ENCODE assay signal across 8 cellular contexts in genomic region chr3:108088697-108089096, GRCh38. TPM values are rescaled to one million over a fixed set of nuclear protein-coding genes. Genes with fewer than 3 reads are reported as not detected.
A peak's percentile ranks its signal among the peaks of the same experiment; 100 is the strongest.
DNase-seq lines count a peak whose midpoint lies in the region; ATAC-seq and TF ChIP-seq lines count a peak whose summit lies in the region.

No MANE protein-coding gene starts in this region.

- no peaks in the 10 kb centered on the region for H3K27me3 Mint-ChIP-seq in activated T-cell treated with anti-CD3 and anti-CD28 coated beads, Interleukin-2, amount 50 U/mL, for 4 hours (ENCODE audit: low read depth)
- no peaks in the 10 kb centered on the region for H3K27me3 Mint-ChIP-seq in activated T-cell treated with anti-CD3 and anti-CD28 coated beads, Interleukin-2, amount 50 U/mL, for 24 hours
- no peaks in the 10 kb centered on the region for H3K27me3 Mint-ChIP-seq in MCF 10A (ENCODE audit: insufficient read depth, unreplicated experiment)

- peaks cover 3% of the 10 kb centered on the region for H3K9me3 Mint-ChIP-seq in activated T-cell treated with anti-CD3 and anti-CD28 coated beads, Interleukin-2, amount 50 U/mL, for 4 hours
- H3K9me3 Mint-ChIP-seq in activated T-cell treated with anti-CD3 and anti-CD28 coated beads, Interleukin-2, amount 50 U/mL, for 24 hours, result peaks cover 3% of the 10 kb centered on the region
- no peaks in the 10 kb centered on the region for H3K9me3 Mint-ChIP-seq in MCF 10A (ENCODE audit: unreplicated experiment)

- TF ChIP-seq CTCF in MCF 10A (IDR thresholded peaks at IDR 0.05; ENCODE audit: unreplicated experiment) (no peak), ovary (IDR thresholded peaks at IDR 0.05) (no peak)

- no peak overlapping the region for H3K27ac Mint-ChIP-seq in activated T-cell treated with anti-CD3 and anti-CD28 coated beads, Interleukin-2, amount 50 U/mL, for 24 hours
- peak overlapping the region; percentile 37 for H3K27ac Mint-ChIP-seq in MCF 10A (ENCODE audit: low read depth, unreplicated experiment)

- CTCF ChIA-PET in MCF 10A (lab: Yijun Ruan, JAX), result interaction anchor here (0.6 to 1.3 kb wide), 4 partner anchors 387 to 709 kb away, joined by 3 read pairs; no protein-coding TSS in a partner anchor

- intact Hi-C loops in MCF 10A (cut with micrococcal nuclease), result no loop called here
- intact Hi-C loops in ovary (cut with DNase I), result no loop called here

- no peak overlapping the region for H3K4me3 Mint-ChIP-seq in activated T-cell treated with anti-CD3 and anti-CD28 coated beads, Interleukin-2, amount 50 U/mL, for 4 hours
- no peak overlapping the region for H3K4me3 Mint-ChIP-seq in activated T-cell treated with anti-CD3 and anti-CD28 coated beads, Interleukin-2, amount 50 U/mL, for 24 hours
- peak overlapping the region; percentile 60 for H3K4me3 Mint-ChIP-seq in MCF 10A (ENCODE audit: unreplicated experiment)

- no peak for DNase-seq in activated T-cell treated with anti-CD3 and anti-CD28 coated beads, Interleukin-2, amount 50 U/mL, for 4 hours
- no peak for DNase-seq in activated T-cell treated with anti-CD3 and anti-CD28 coated beads, Interleukin-2, amount 50 U/mL, for 24 hours
- DNase-seq in NCI-H69 (lab: John Stamatoyannopoulos, UW), result peak; percentile 56
- DNase-seq in MCF 10A (ENCODE audit: unreplicated experiment), result peak; percentile 36
- no peak for DNase-seq in ovary
- DNase-seq in NCI-H2227 (lab: John Stamatoyannopoulos, UW; ENCODE audit: unreplicated experiment), result no peak
- DNase-seq in HPDE6-E6E7 (ENCODE audit: extremely low spot score), result no peak

- ATAC-seq in activated T-cell treated with anti-CD3 and anti-CD28 coated beads, Interleukin-2, amount 50 U/mL, for 4 hours, result peak; percentile 35 to 41
- peak; percentile 29 for ATAC-seq in HG02642 (IDR thresholded peaks at IDR 0.05; ENCODE audit: poor library complexity, unreplicated experiment)

- peaks cover 22% of the 10 kb centered on the region for H3K4me1 Mint-ChIP-seq in activated T-cell treated with anti-CD3 and anti-CD28 coated beads, Interleukin-2, amount 50 U/mL, for 4 hours (ENCODE audit: low read depth)
- H3K4me1 Mint-ChIP-seq in activated T-cell treated with anti-CD3 and anti-CD28 coated beads, Interleukin-2, amount 50 U/mL, for 24 hours (ENCODE audit: low read depth), result peaks cover 22% of the 10 kb centered on the region
- H3K4me1 Mint-ChIP-seq in MCF 10A (ENCODE audit: insufficient read depth, unreplicated experiment), result peaks cover 5% of the 10 kb centered on the region

- H3K9me3 ChIP-seq in ovary, result no peaks in the 10 kb centered on the region

- BruUV-seq in MCF 10A (replicated peaks; lab: Mats Ljungman, UMichigan), result no TSS peak

- POLR2A ChIA-PET in MCF 10A (lab: Yijun Ruan, JAX), result interaction anchor here (0.5 to 2.6 kb wide), 10 partner anchors 12 to 852 kb away, joined by 3 to 27 read pairs (median 4); partner anchors contain the start of gene IFT57

- H3K27ac ChIP-seq in ovary, result no peak overlapping the region

- H3K4me3 ChIP-seq in ovary, result peak overlapping the region; percentile 5

- no peaks in the 10 kb centered on the region for H3K36me3 ChIP-seq in ovary

- 4 to 15% (median 8%) methylated on average over 2 of the region's 2 CpGs for WGBS in ovary, 3 donors

- no peak for TF ChIP-seq POLR2A in ovary (IDR thresholded peaks at IDR 0.05)

- peaks cover 2% of the 10 kb centered on the region for H3K4me1 ChIP-seq in ovary (ENCODE audit: insufficient read depth)

- H3K36me3 Mint-ChIP-seq in activated T-cell treated with anti-CD3 and anti-CD28 coated beads, Interleukin-2, amount 50 U/mL, for 4 hours (ENCODE audit: insufficient read depth), result no peaks in the 10 kb centered on the region
- H3K36me3 Mint-ChIP-seq in activated T-cell treated with anti-CD3 and anti-CD28 coated beads, Interleukin-2, amount 50 U/mL, for 24 hours (ENCODE audit: low read depth), result peaks cover 25% of the 10 kb centered on the region
- no peaks in the 10 kb centered on the region for H3K36me3 Mint-ChIP-seq in MCF 10A (ENCODE audit: insufficient read depth, unreplicated experiment)

- TF ChIP-seq EP300 in ovary (IDR thresholded peaks at IDR 0.05), result no peak

- no peaks in the 10 kb centered on the region for H3K27me3 ChIP-seq in ovary

RNA-seq across cellular contexts. Expression of gene CD47, which starts 2.1 kb away (rescaled TPM):
- total RNA-seq in activated T-cell treated with anti-CD3 and anti-CD28 coated beads, Interleukin-2, amount 50 U/mL, for 4 hours, result 100 to 1,000 TPM; 112 to 126 (median 115) TPM
- total RNA-seq in MCF 10A (2022) (28.5 and 31.5 TPM in 2 replicates), ovary (100 to 1,000 TPM in 1 of 7 donors, 10 to 100 TPM in 6; 48.9 to 137 (median 55.8) TPM)
- 100 to 1,000 TPM in 1 of 2 donors, 10 to 100 TPM in 1; 24.1 to 148 TPM for polyA plus RNA-seq in ovary

Comparison
In these comparisons a context has a peak if more than half of its experiments do, and no peak if none do; other contexts are left out.
1. DNase-seq: peak in NCI-H69 (single experiment) and MCF 10A (single experiment); none in activated T-cell treated with anti-CD3 and anti-CD28 coated beads, Interleukin-2, amount 50 U/mL, for 4 hours (single experiment), activated T-cell treated with anti-CD3 and anti-CD28 coated beads, Interleukin-2, amount 50 U/mL, for 24 hours (single experiment), ovary (0 of 5), NCI-H2227 (single experiment) and HPDE6-E6E7 (single experiment).